9 cellular contexts compared by ENCODE assay signal in the genomic region with DNA sequence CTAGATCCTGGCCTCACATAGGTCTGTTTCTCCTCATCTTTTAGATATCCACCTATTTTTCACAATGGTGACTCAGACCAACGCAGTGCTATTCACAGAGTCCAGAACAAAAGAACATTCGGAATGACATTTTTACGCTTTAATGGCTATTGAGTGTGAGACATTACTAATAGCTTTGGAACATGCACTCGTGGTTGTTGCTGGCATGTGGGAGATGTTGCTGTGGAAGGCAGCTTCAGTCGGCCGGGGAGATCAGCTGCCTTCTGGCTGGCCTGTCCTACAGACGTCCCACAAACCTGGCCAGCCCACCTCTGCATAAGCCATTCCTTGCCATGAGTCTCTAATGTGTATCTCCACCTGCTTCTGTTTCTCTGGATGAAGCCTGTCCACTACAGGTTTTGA. TPM values are rescaled to one million over a fixed set of nuclear protein-coding genes. Genes with fewer than 3 reads are reported as not detected.
DNase-seq lines count a peak whose midpoint lies in the region; ATAC-seq and TF ChIP-seq lines count a peak whose summit lies in the region.
"Had no signal": no experiment of that assay in that cellular context is flagged by ENCODE, and none has a peak within 500 bp of the region (broad histone marks: within the 10 kb centered on the region; RNA-seq: fewer than 3 reads in every experiment).

No MANE protein-coding gene starts in this region.

- peaks cover 22% of the 10 kb centered on the region for H3K27me3 ChIP-seq in fibroblast of lung (ENCODE audit: control insufficient read depth, insufficient read depth, low read length)
- peaks cover 0 to 45% (median 0%) of the 10 kb centered on the region in 7 donors for H3K27me3 ChIP-seq in spleen (replicated peaks in 1 of 7)

- CTCF ChIA-PET in RWPE1 (lab: Yijun Ruan, JAX) = no interaction called here

- intact Hi-C loops in spleen (cut with DNase I; ENCODE audit: low total_unique reads) = no loop called here

- H3K79me2 ChIP-seq in fibroblast of lung (ENCODE audit: control insufficient read depth, insufficient read depth, low read length) = no peaks in the 10 kb centered on the region

- DNase-seq in NCI-H2196 (lab: John Stamatoyannopoulos, UW; ENCODE audit: unreplicated experiment) (peak; percentile 16), NCI-H2196 treated with DMSO at 0.1 percent for 48 hours (lab: John Stamatoyannopoulos, UW; ENCODE audit: unreplicated experiment) (no peak), RWPE1 (ENCODE audit: low spot score) (no peak), fibroblast of lung (ENCODE audit: low read depth in 2 of 2) (peak; percentile 66 to 99), spleen (no peak), NCI-H82 (lab: John Stamatoyannopoulos, UW) (no peak), HuH-7 (ENCODE audit: low spot score) (no peak)
- DNase-seq: C1 segment of cervical spinal cord had no signal

- H3K9me3 ChIP-seq in fibroblast of lung (ENCODE audit: control insufficient read depth, insufficient read depth, low read depth, low read length) = no peaks in the 10 kb centered on the region
- no peaks in the 10 kb centered on the region for H3K9me3 ChIP-seq in spleen

- TF ChIP-seq CTCF in RWPE1 (conservative IDR thresholded peaks at IDR 0.05; ENCODE audit: low read depth) (no peak), fibroblast of lung (conservative IDR thresholded peaks at IDR 0.05 in 1 of 2, IDR thresholded peaks at IDR 0.05 in 1 of 2; ENCODE audit: low read depth in 1 of 2, low read length in 2 of 2) (no peak), spleen (IDR thresholded peaks at IDR 0.05 in 8 of 11, conservative IDR thresholded peaks at IDR 0.05 in 3 of 11) (no peak)

- H3K27ac ChIP-seq in RWPE1 (peak overlapping the region; percentile 81), fibroblast of lung (ENCODE audit: insufficient read depth, low read length) (no peak overlapping the region), spleen (peak overlapping the region in 6 of 8 donors; percentile 80 to 97 (median 96))

- no peak overlapping the region for H3K4me2 ChIP-seq in fibroblast of lung (ENCODE audit: extremely low read depth, insufficient read depth, low read length)

- H3K36me3 ChIP-seq in fibroblast of lung (ENCODE audit: control insufficient read depth, insufficient read depth, low read length) = no peaks in the 10 kb centered on the region
- peaks cover 0 to 12% (median 0%) of the 10 kb centered on the region in 6 donors for H3K36me3 ChIP-seq in spleen

- H3K4me1 ChIP-seq in fibroblast of lung (ENCODE audit: control insufficient read depth, extremely low read depth, insufficient read depth, low read length) (peaks cover 6% of the 10 kb centered on the region), spleen (peaks cover 49 to 93% (median 80%) of the 10 kb centered on the region in 6 donors)

- H3K4me3 ChIP-seq in fibroblast of lung (replicated peaks in 1 of 4; ENCODE audit: control extremely low read depth in 1 of 4, insufficient read depth in 1 of 4, low read depth in 3 of 4, low read length in 4 of 4) (no peak overlapping the region), spleen (peak overlapping the region in 1 of 8 donors; percentile 41)

- no peak for ATAC-seq in GM18867 (IDR thresholded peaks at IDR 0.05; ENCODE audit: unreplicated experiment)

- H2AFZ ChIP-seq in fibroblast of lung (ENCODE audit: low read length) = no peak overlapping the region

- no peak overlapping the region for H3K9ac ChIP-seq in fibroblast of lung (ENCODE audit: insufficient read depth, low read length)

- WGBS in spleen, 5 donors = 63 to 87% (median 85%) methylated on average over 7 of the region's 7 CpGs

- TF ChIP-seq POLR2A in spleen (IDR thresholded peaks at IDR 0.05) = no peak

- no peaks in the 10 kb centered on the region for H4K20me1 ChIP-seq in fibroblast of lung (ENCODE audit: control insufficient read depth, extremely low read depth, insufficient read depth, low read length)

- POLR2A ChIA-PET in RWPE1 (lab: Yijun Ruan, JAX; ENCODE audit: low non-redundant PET) = no interaction called here

RNA-seq across cellular contexts. Expression of gene MBP, which starts 3.4 kb away (rescaled TPM):
- total RNA-seq in fibroblast of lung (3.6 and 7.2 TPM in 2 replicates), spleen (10 to 100 TPM; 62.5 to 96.0 (median 79.4) TPM)
- polyA plus RNA-seq in fibroblast of lung (2.3 and 2.4 TPM in 2 replicates), spleen (10 to 100 TPM; 11.1 to 16.4 (median 11.2) TPM)
- 1.9 and 2.0 TPM in 2 replicates for polyA plus RNA-seq in fibroblast of lung (2012)
- polyA minus RNA-seq in fibroblast of lung (ENCODE audit: low replicate concordance) = 2.6 and 3.3 TPM in 2 replicates

Comparison
In these comparisons a context has a peak if more than half of its experiments do, and no peak if none do; other contexts are left out.
1. DNase-seq: peak in NCI-H2196 (single experiment) and fibroblast of lung (2 of 2); none in NCI-H2196 treated with DMSO at 0.1 percent for 48 hours (single experiment), RWPE1 (single experiment), spleen (single experiment), NCI-H82 (single experiment) and HuH-7 (single experiment).